In the genomic region with DNA sequence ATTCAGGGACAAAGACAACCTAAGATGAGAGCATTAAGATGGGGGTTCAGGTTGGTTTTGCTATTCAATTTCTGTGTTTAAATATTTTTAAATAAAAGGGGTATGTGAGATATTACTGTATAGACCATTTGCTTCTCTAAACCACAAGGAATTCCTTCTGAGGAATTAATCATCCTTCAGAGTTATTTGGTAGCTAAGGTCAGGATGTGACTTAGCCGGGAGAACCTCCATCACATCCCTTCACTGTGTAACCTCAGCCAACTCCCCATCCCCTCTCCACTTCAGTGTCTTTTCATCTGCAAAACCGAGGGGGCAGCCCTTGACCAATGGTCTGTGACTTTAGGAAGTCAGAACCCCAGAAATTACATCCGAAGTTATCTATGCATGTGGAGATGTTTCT, we compare ENCODE assay signal across 1 cellular context.
TF ChIP-seq lines count a peak whose summit lies in the region.

No MANE protein-coding gene starts in this region.

TF ChIP-seq in H1, 55 proteins besides CTCF, POLR2A, EP300 and RAD21 (continued from another document):
- TF ChIP-seq, protein P1, sequence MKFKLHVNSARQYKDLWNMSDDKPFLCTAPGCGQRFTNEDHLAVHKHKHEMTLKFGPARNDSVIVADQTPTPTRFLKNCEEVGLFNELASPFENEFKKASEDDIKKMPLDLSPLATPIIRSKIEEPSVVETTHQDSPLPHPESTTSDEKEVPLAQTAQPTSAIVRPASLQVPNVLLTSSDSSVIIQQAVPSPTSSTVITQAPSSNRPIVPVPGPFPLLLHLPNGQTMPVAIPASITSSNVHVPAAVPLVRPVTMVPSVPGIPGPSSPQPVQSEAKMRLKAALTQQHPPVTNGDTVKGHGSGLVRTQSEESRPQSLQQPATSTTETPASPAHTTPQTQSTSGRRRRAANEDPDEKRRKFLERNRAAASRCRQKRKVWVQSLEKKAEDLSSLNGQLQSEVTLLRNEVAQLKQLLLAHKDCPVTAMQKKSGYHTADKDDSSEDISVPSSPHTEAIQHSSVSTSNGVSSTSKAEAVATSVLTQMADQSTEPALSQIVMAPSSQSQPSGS (IDR thresholded peaks at IDR 0.05; ENCODE audit: low read length) = no peak
- TF ChIP-seq HDAC6 (IDR thresholded peaks at IDR 0.05; ENCODE audit: low read depth, low read length) (no peak), KDM1A (IDR thresholded peaks at IDR 0.05; ENCODE audit: borderline replicate concordance, low read length) (no peak), MAX (IDR thresholded peaks at IDR 0.05) (no peak)
